20 cellular contexts compared by ENCODE assay signal in the genomic region with DNA sequence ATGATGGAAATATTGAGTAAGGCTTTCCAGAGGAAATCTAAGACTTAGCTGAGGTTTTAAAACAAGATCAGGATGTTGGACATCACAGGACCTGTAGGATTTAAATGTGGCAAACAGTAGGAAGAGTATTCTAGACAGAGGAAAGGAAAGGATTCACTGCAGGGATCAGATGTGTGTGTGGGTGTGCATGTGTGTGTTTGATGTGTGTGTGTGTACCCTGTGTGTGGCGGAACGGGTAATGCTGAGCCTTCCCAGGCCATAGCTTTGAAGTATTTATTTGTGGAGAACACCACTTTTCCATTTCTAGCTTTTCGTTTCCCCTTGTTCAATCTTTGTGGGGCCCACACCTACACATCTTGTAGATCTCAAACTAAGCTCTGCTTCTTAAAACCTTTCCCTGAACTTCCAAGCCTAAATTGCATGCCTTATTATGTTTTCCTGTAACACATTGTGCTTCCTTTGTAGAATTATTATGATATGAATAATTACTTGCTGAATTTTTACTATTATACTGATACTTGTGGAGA. TPM values are rescaled to one million over a fixed set of nuclear protein-coding genes. Genes with fewer than 3 reads are reported as not detected.
"Had no signal": no experiment of that assay in that cellular context is flagged by ENCODE, and none has a peak within 500 bp of the region (broad histone marks: within the 10 kb centered on the region; RNA-seq: fewer than 3 reads in every experiment).

No MANE protein-coding gene starts in this region.

- H3K9me2 ChIP-seq: SK-N-SH had no signal

- H3K9ac ChIP-seq: SK-N-SH had no signal

- H3K9me3 ChIP-seq: adrenal gland, left lung, psoas muscle, SK-N-SH, tibial nerve had no signal

- H3K27ac ChIP-seq: adrenal gland, epithelial cell of prostate, psoas muscle, tibial nerve had no signal

- H3K36me3 Mint-ChIP-seq: activated CD4-positive, alpha-beta memory T cell treated with anti-CD3 and anti-CD28 coated beads for 36 hours; activated naive CD4-positive, alpha-beta T cell treated with anti-CD3 and anti-CD28 coated beads, Interleukin-2, amount 50 U/mL, for 24 hours; T-cell had no signal

- H3K27ac Mint-ChIP-seq: activated CD4-positive, alpha-beta memory T cell treated with anti-CD3 and anti-CD28 coated beads for 36 hours; activated naive CD4-positive, alpha-beta T cell treated with anti-CD3 and anti-CD28 coated beads, Interleukin-2, amount 50 U/mL, for 24 hours; nephron progenitor cell; T-cell had no signal

- H3K27me3 ChIP-seq: adrenal gland had no signal

- H3K4me2 ChIP-seq: SK-N-SH had no signal

- ATAC-seq: activated T-cell treated with anti-CD3 and anti-CD28 coated beads, Interleukin-2, amount 50 U/mL, for 4 hours; left lung; psoas muscle; T-cell had no signal

- H3K4me1 Mint-ChIP-seq: activated naive CD4-positive, alpha-beta T cell treated with anti-CD3 and anti-CD28 coated beads, Interleukin-2, amount 50 U/mL, for 24 hours had no signal

- H3K9me3 Mint-ChIP-seq: activated CD4-positive, alpha-beta memory T cell treated with anti-CD3 and anti-CD28 coated beads for 36 hours; activated naive CD4-positive, alpha-beta T cell treated with anti-CD3 and anti-CD28 coated beads, Interleukin-2, amount 50 U/mL, for 24 hours; activated T-cell treated with anti-CD3 and anti-CD28 coated beads, Interleukin-2, amount 50 U/mL, for 4 hours; nephron progenitor cell; T-cell had no signal

- DNase-seq: activated CD4-positive, alpha-beta memory T cell treated with anti-CD3 and anti-CD28 coated beads for 36 hours; activated CD4-positive, alpha-beta T cell treated with anti-CD3 and anti-CD28 coated beads for 1 hour; activated effector memory CD4-positive, alpha-beta T cell treated with Interleukin-2 at 50 U/mL for 16 hours; activated T-cell treated with anti-CD3 and anti-CD28 coated beads, Interleukin-2, amount 50 U/mL, for 4 hours; adrenal gland; islet precursor cell; left lung; mesendoderm; nephron progenitor cell; psoas muscle; SHP77; SK-N-SH; stimulated activated CD4-positive, alpha-beta T cell treated with anti-CD3 and anti-CD28 coated beads, Interleukin-12 subunit alpha, Interleukin-12 subunit beta, amount 100 ng/mL, for 4 hours; stimulated activated CD4-positive, alpha-beta T cell treated with anti-CD3 and anti-CD28 coated beads, Interleukin-2, amount 100 ng/mL, for 24 hours; T-cell; T-helper 9 cell had no signal

- H3K4me3 ChIP-seq: adrenal gland, left lung, psoas muscle, tibial nerve had no signal

- H3K4me3 Mint-ChIP-seq: activated CD4-positive, alpha-beta memory T cell treated with anti-CD3 and anti-CD28 coated beads for 36 hours; activated naive CD4-positive, alpha-beta T cell treated with anti-CD3 and anti-CD28 coated beads, Interleukin-2, amount 50 U/mL, for 24 hours; activated T-cell treated with anti-CD3 and anti-CD28 coated beads, Interleukin-2, amount 50 U/mL, for 4 hours; nephron progenitor cell; T-cell had no signal

- H3K4me1 ChIP-seq: psoas muscle had no signal

- H3K36me3 ChIP-seq: adrenal gland, left lung, tibial nerve had no signal

RNA-seq across cellular contexts. Expression of gene GUCY1A1, which starts 6.9 kb away (rescaled TPM):
- total RNA-seq: activated CD4-positive, alpha-beta memory T cell treated with anti-CD3 and anti-CD28 coated beads for 36 hours; osteoblast had no signal
